ENCODE assay signal across 10 cellular contexts in the genomic region with DNA sequence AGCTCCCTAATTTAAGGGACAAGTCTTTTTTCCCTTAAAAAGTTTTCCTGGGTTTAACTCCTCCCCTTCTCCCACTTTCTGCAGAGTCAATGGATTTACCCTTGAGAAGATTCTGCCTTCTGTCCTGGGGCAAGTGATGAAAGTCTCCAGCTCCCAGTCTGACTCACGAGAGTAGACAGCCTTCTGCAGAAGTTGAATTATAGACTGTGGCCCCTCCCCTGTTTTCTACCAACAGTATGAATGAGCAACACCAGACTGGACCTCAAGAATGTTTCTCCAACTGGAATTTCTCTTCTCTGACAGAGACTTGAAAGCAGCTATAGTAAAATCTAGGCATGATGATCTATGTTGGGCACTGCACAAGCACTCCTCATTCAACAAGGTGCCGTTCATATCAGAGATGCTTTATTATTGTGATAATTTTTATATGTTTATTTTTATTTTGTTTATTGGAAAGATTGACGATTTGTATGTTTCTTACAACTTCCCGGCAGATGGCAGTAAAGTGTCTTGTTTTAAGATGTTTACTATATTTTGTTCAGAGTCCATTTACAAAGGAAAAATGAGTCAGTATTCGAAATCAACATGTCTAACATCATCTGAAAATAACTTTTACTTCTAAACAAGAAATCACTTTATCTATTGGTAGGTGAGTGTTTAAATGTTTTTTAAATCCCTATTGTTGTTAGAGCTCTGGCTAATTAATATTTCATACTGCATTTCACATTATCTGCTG. TPM values are rescaled to one million over a fixed set of nuclear protein-coding genes. Genes with fewer than 3 reads are reported as not detected.
A peak's percentile ranks its signal among the peaks of the same experiment; 100 is the strongest.
DNase-seq lines count a peak whose midpoint lies in the region; ATAC-seq and TF ChIP-seq lines count a peak whose summit lies in the region.
"Had no signal": no experiment of that assay in that cellular context is flagged by ENCODE, and none has a peak within 500 bp of the region (broad histone marks: within the 10 kb centered on the region; RNA-seq: fewer than 3 reads in every experiment).

No MANE protein-coding gene starts in this region.

- H3K27me3 Mint-ChIP-seq in Calu3 (ENCODE audit: unreplicated experiment) = peaks cover 48% of the 10 kb centered on the region

- H3K27ac ChIP-seq in VCaP (no peak overlapping the region), lower lobe of right lung (no peak overlapping the region)

- peak; percentile 15 for TF ChIP-seq CTCF in Calu3 (IDR thresholded peaks at IDR 0.05; ENCODE audit: unreplicated experiment)
- peak; percentile 40 for TF ChIP-seq CTCF in LNCaP clone FGC (IDR thresholded peaks at IDR 0.05; ENCODE audit: control insufficient read depth, extremely low read depth, insufficient read depth)
- TF ChIP-seq CTCF in VCaP (conservative IDR thresholded peaks at IDR 0.05) = peak; percentile 64
- TF ChIP-seq CTCF in lower lobe of right lung (IDR thresholded peaks at IDR 0.05) = peak; percentile 19

- BruUV-seq in Calu3 (replicated peaks; lab: Mats Ljungman, UMichigan) = no TSS peak

- no peaks in the 10 kb centered on the region for H3K36me3 Mint-ChIP-seq in Calu3 (ENCODE audit: insufficient read depth, unreplicated experiment)
- H3K36me3 Mint-ChIP-seq: IgD-negative memory B cell, memory B cell had no signal

- no peaks in the 10 kb centered on the region for H3K9me3 ChIP-seq in lower lobe of right lung

- CTCF ChIA-PET in Calu3 (lab: Charles Lee) = no interaction called here

- H3K4me1 Mint-ChIP-seq in Calu3 (ENCODE audit: low read depth, unreplicated experiment) = no peaks in the 10 kb centered on the region
- H3K4me1 Mint-ChIP-seq: IgD-negative memory B cell, memory B cell had no signal

- no peaks in the 10 kb centered on the region for H3K9me3 Mint-ChIP-seq in Calu3 (ENCODE audit: low read depth, unreplicated experiment)
- H3K9me3 Mint-ChIP-seq: IgD-negative memory B cell, memory B cell had no signal

- H3K36me3 ChIP-seq in lower lobe of right lung = no peaks in the 10 kb centered on the region

- H3K4me1 ChIP-seq in lower lobe of right lung = no peaks in the 10 kb centered on the region

- ATAC-seq in lower lobe of right lung (no peak), GM21360 (IDR thresholded peaks at IDR 0.05; ENCODE audit: unreplicated experiment) (no peak), GM18517 (IDR thresholded peaks at IDR 0.05; ENCODE audit: unreplicated experiment) (no peak)

- no peak for DNase-seq in Calu3
- peak; percentile 51 for DNase-seq in LNCaP clone FGC (ENCODE audit: low read depth)
- no peak for DNase-seq in lower lobe of right lung
- no peak for DNase-seq in GF-D8 (lab: John Stamatoyannopoulos, UW)
- DNase-seq in NK-92 (lab: John Stamatoyannopoulos, UW; ENCODE audit: unreplicated experiment) = no peak

- H3K4me3 ChIP-seq in LNCaP clone FGC (ENCODE audit: low read depth, low read length) (no peak overlapping the region), lower lobe of right lung (no peak overlapping the region)

- no peak overlapping the region for H3K4me3 Mint-ChIP-seq in Calu3 (ENCODE audit: low read depth, unreplicated experiment)
- H3K4me3 Mint-ChIP-seq: IgD-negative memory B cell, memory B cell had no signal

- H3K27me3 ChIP-seq in lower lobe of right lung (ENCODE audit: low read depth) = no peaks in the 10 kb centered on the region

- no peak overlapping the region for H3K27ac Mint-ChIP-seq in Calu3 (ENCODE audit: unreplicated experiment)
- H3K27ac Mint-ChIP-seq: IgD-negative memory B cell, memory B cell had no signal

- intact Hi-C loops in Calu3 (cut with micrococcal nuclease; ENCODE audit: unreplicated experiment) (loop anchor here (1.0 kb wide), 1 partner anchor 136 kb away; no protein-coding TSS in a partner anchor), lower lobe of right lung (cut with DNase I) (no loop called here)

RNA-seq across cellular contexts. Expression of a gene that starts 56.6 kb away (rescaled TPM):
- total RNA-seq in Calu3 (2022) = 0.38 and 1.3 TPM in 2 replicates
- 56.4 TPM for total RNA-seq in lower lobe of right lung

Comparison
In these comparisons a context has a peak if more than half of its experiments do, and no peak if none do; other contexts are left out.
1. RNA of a gene that starts 56.6 kb away (total RNA-seq): 56.4 TPM in lower lobe of right lung (single experiment); 0.38 to 1.3 TPM in Calu3; every median in the first group is over 10 times any median in the second.
2. Peak in every context shown above with its lines, with median percentiles within 50 percentile points of each other: CTCF ChIP-seq.